In the genomic region with DNA sequence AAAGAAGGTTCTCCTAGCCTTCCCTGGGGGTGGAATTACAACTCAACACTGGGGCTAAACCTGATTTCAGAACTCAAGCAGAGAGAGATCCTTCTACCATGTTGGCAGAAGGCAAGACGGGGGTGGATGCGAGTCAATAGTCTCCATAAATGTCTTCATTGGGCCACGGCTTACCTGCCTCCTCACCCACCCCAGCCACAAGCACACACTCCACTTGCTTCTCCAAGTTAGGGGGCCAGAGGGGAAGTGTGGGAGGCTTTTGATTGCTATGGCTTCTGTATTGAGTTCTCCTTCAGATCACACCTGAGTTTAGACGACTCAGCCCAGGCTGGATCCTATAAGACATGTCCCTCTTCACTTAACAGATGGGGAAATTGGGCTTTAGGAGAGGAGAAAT, we compare ENCODE assay signal across 1 cellular context.
TF ChIP-seq lines count a peak whose summit lies in the region.

No MANE protein-coding gene starts in this region.

TF ChIP-seq in HepG2, 621 proteins besides CTCF, POLR2A, EP300 and RAD21 (continued from another document):
- TF ChIP-seq, protein P1, sequence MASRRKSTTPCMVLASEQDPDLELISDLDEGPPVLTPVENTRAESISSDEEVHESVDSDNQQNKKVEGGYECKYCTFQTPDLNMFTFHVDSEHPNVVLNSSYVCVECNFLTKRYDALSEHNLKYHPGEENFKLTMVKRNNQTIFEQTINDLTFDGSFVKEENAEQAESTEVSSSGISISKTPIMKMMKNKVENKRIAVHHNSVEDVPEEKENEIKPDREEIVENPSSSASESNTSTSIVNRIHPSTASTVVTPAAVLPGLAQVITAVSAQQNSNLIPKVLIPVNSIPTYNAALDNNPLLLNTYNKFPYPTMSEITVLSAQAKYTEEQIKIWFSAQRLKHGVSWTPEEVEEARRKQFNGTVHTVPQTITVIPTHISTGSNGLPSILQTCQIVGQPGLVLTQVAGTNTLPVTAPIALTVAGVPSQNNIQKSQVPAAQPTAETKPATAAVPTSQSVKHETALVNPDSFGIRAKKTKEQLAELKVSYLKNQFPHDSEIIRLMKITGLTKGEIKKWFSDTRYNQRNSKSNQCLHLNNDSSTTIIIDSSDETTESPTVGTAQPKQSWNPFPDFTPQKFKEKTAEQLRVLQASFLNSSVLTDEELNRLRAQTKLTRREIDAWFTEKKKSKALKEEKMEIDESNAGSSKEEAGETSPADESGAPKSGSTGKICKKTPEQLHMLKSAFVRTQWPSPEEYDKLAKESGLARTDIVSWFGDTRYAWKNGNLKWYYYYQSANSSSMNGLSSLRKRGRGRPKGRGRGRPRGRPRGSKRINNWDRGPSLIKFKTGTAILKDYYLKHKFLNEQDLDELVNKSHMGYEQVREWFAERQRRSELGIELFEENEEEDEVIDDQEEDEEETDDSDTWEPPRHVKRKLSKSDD (CRISPR knock-in tag; IDR thresholded peaks at IDR 0.05; ENCODE audit: low read depth) = no peak
- TF ChIP-seq SSRP1 (CRISPR knock-in tag; IDR thresholded peaks at IDR 0.05) (no peak), KDM1A (CRISPR knock-in tag; IDR thresholded peaks at IDR 0.05) (no peak), ZNF747 (CRISPR knock-in tag; IDR thresholded peaks at IDR 0.05; ENCODE audit: borderline replicate concordance) (no peak), ZFP36L1 (CRISPR knock-in tag; IDR thresholded peaks at IDR 0.05) (no peak), FOSL1 (CRISPR knock-in tag; IDR thresholded peaks at IDR 0.05; ENCODE audit: borderline replicate concordance) (no peak), ZNF180 (CRISPR knock-in tag; IDR thresholded peaks at IDR 0.05; ENCODE audit: borderline replicate concordance, low read depth) (no peak), ETV6 (CRISPR knock-in tag; conservative IDR thresholded peaks at IDR 0.05) (no peak), MEIS1 (CRISPR knock-in tag; IDR thresholded peaks at IDR 0.05; ENCODE audit: borderline replicate concordance) (no peak), GABPA (IDR thresholded peaks at IDR 0.05; ENCODE audit: low read depth, low read length) (no peak), GABPA (CRISPR knock-in tag; IDR thresholded peaks at IDR 0.05; ENCODE audit: low read depth) (no peak), CBFB (CRISPR knock-in tag; IDR thresholded peaks at IDR 0.05) (no peak), ZFP36L2 (CRISPR knock-in tag; IDR thresholded peaks at IDR 0.05) (no peak), MEF2D (CRISPR knock-in tag; IDR thresholded peaks at IDR 0.05) (no peak)
- TF ChIP-seq, protein P2, sequence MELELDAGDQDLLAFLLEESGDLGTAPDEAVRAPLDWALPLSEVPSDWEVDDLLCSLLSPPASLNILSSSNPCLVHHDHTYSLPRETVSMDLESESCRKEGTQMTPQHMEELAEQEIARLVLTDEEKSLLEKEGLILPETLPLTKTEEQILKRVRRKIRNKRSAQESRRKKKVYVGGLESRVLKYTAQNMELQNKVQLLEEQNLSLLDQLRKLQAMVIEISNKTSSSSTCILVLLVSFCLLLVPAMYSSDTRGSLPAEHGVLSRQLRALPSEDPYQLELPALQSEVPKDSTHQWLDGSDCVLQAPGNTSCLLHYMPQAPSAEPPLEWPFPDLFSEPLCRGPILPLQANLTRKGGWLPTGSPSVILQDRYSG (CRISPR knock-in tag; IDR thresholded peaks at IDR 0.05) = no peak
- TF ChIP-seq, protein P3, sequence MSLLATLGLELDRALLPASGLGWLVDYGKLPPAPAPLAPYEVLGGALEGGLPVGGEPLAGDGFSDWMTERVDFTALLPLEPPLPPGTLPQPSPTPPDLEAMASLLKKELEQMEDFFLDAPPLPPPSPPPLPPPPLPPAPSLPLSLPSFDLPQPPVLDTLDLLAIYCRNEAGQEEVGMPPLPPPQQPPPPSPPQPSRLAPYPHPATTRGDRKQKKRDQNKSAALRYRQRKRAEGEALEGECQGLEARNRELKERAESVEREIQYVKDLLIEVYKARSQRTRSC (CRISPR knock-in tag; IDR thresholded peaks at IDR 0.05; ENCODE audit: low read depth) = no peak
- TF ChIP-seq, protein P4, sequence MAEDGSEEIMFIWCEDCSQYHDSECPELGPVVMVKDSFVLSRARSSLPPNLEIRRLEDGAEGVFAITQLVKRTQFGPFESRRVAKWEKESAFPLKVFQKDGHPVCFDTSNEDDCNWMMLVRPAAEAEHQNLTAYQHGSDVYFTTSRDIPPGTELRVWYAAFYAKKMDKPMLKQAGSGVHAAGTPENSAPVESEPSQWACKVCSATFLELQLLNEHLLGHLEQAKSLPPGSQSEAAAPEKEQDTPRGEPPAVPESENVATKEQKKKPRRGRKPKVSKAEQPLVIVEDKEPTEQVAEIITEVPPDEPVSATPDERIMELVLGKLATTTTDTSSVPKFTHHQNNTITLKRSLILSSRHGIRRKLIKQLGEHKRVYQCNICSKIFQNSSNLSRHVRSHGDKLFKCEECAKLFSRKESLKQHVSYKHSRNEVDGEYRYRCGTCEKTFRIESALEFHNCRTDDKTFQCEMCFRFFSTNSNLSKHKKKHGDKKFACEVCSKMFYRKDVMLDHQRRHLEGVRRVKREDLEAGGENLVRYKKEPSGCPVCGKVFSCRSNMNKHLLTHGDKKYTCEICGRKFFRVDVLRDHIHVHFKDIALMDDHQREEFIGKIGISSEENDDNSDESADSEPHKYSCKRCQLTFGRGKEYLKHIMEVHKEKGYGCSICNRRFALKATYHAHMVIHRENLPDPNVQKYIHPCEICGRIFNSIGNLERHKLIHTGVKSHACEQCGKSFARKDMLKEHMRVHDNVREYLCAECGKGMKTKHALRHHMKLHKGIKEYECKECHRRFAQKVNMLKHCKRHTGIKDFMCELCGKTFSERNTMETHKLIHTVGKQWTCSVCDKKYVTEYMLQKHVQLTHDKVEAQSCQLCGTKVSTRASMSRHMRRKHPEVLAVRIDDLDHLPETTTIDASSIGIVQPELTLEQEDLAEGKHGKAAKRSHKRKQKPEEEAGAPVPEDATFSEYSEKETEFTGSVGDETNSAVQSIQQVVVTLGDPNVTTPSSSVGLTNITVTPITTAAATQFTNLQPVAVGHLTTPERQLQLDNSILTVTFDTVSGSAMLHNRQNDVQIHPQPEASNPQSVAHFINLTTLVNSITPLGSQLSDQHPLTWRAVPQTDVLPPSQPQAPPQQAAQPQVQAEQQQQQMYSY (CRISPR knock-in tag; IDR thresholded peaks at IDR 0.05) = no peak
